8 cellular contexts compared by ENCODE assay signal in the genomic region with DNA sequence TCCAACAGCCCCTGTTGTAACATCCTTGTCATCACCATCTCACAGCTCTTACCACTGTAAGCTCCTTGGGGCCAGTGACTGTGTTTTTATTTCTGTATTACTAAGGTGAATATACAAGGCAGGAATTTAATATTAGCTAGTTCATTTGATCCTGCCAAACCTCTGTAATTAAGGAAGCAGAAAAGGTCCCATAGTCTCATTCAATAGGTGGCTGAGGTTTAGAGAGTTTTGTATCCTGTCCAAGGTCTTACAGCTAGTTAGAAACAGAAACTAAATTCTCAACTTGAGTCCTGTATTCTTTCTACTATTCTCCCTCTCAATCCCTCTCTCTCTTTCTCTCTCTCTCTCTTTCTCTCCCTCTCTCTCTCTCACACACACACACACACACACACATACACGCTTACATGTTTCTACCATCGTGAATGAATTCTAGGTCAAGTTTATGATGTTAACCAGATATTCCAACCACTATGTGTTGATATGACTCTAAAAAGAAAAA. TPM values are rescaled to one million over a fixed set of nuclear protein-coding genes. Genes with fewer than 3 reads are reported as not detected.
A peak's percentile ranks its signal among the peaks of the same experiment; 100 is the strongest.
DNase-seq lines count a peak whose midpoint lies in the region; ATAC-seq and TF ChIP-seq lines count a peak whose summit lies in the region.

No MANE protein-coding gene starts in this region.

- peak overlapping the region; percentile 92 for H3K4me2 ChIP-seq in PC-3 (ENCODE audit: low read length)

- peaks cover 32% of the 10 kb centered on the region for H3K4me1 ChIP-seq in PC-3 (ENCODE audit: insufficient read depth, low read length)
- H3K4me1 ChIP-seq in prostate gland (replicated peaks): no peaks in the 10 kb centered on the region

- H4K20me1 ChIP-seq in PC-3 (ENCODE audit: low read length): no peaks in the 10 kb centered on the region

- ATAC-seq in GM18498 (IDR thresholded peaks at IDR 0.05; ENCODE audit: unreplicated experiment): peak; percentile 37
- peak; percentile 45 for ATAC-seq in PC-3
- peak; percentile 24 for ATAC-seq in esophagus mucosa

- TSS peak; percentile 75 for BruUV-seq in PC-3 (replicated peaks; lab: Mats Ljungman, UMichigan)

- no peaks in the 10 kb centered on the region for H3K9me3 Mint-ChIP-seq in type B pancreatic cell

- H3K27ac ChIP-seq in PC-3 (ENCODE audit: low read length) (peak overlapping the region; percentile 77), prostate gland (peak overlapping the region; percentile 57 to 67)

- no peaks in the 10 kb centered on the region for H3K36me3 Mint-ChIP-seq in type B pancreatic cell

- TF ChIP-seq CTCF in HFF-Myc (IDR thresholded peaks at IDR 0.05; ENCODE audit: low read depth, low read length, missing control alignments): no peak
- no peak for TF ChIP-seq CTCF in PC-3 (conservative IDR thresholded peaks at IDR 0.05; ENCODE audit: low read depth, low read length)
- no peak for TF ChIP-seq CTCF in prostate gland (IDR thresholded peaks at IDR 0.05)
- TF ChIP-seq CTCF in type B pancreatic cell (conservative IDR thresholded peaks at IDR 0.05): no peak

- no peaks in the 10 kb centered on the region for H3K36me3 ChIP-seq in PC-3 (ENCODE audit: low read depth, low read length)
- no peaks in the 10 kb centered on the region for H3K36me3 ChIP-seq in prostate gland

- H3K27me3 ChIP-seq in PC-3 (ENCODE audit: low read length): no peaks in the 10 kb centered on the region
- H3K27me3 ChIP-seq in prostate gland (replicated peaks; ENCODE audit: insufficient read depth): no peaks in the 10 kb centered on the region

- intact Hi-C loops in PC-3 (cut with micrococcal nuclease): loop anchor here (2.0 to 10.0 kb wide), 2 partner anchors 89 to 315 kb away; a partner anchor contains a TSS
- intact Hi-C loops in prostate gland (cut with DNase I): loop anchor here (5.0 kb wide), 1 partner anchor 88 kb away; a partner anchor contains a TSS

- no peaks in the 10 kb centered on the region for H3K27me3 Mint-ChIP-seq in type B pancreatic cell

- H3K9me2 ChIP-seq in PC-3 (replicated peaks; ENCODE audit: low read length): no peaks in the 10 kb centered on the region

- H3K4me3 ChIP-seq in HFF-Myc (replicated peaks; ENCODE audit: low read depth, low read length) (peak overlapping the region; percentile 48; the same call in 1 of the 2 replicates), PC-3 (ENCODE audit: low read length) (peak overlapping the region; percentile 67), prostate gland (peak overlapping the region; percentile 14 to 21)

- DNase-seq in HFF-Myc (ENCODE audit: extremely low read depth, low read depth) (no peak), PC-3 (peak; percentile 49), prostate gland (ENCODE audit: low spot score) (no peak), type B pancreatic cell (ENCODE audit: extremely low spot score, unreplicated experiment) (no peak), NCI-H1694 treated with DMSO at 0.1 percent for 48 hours (lab: John Stamatoyannopoulos, UW) (no peak)
- DNase-seq in activated effector memory CD4-positive, alpha-beta T cell treated with Interleukin-2 at 50 U/mL for 16 hours: no peak

- CTCF ChIA-PET in PC-3 (lab: Charles Lee): interaction anchor here (0.9 kb wide), 1 partner anchor 145 kb away, joined by 6 read pairs; a partner anchor contains a TSS

- WGBS in prostate gland: 10% methylated on average over 2 of the region's 2 CpGs

- no peaks in the 10 kb centered on the region for H3F3A ChIP-seq in PC-3 (ENCODE audit: low read length, unreplicated experiment)

- TF ChIP-seq POLR2A in prostate gland (IDR thresholded peaks at IDR 0.05): no peak

- H3K4me1 Mint-ChIP-seq in type B pancreatic cell (ENCODE audit: unreplicated experiment): peaks cover 8% of the 10 kb centered on the region

- no peaks in the 10 kb centered on the region for H3K9me3 ChIP-seq in PC-3 (ENCODE audit: low read length)
- no peaks in the 10 kb centered on the region for H3K9me3 ChIP-seq in prostate gland

- H2AFZ ChIP-seq in PC-3 (ENCODE audit: low read length): peak overlapping the region; percentile 75

- no peak overlapping the region for H3K27ac Mint-ChIP-seq in type B pancreatic cell

- peak overlapping the region; percentile 25 for H3K9ac ChIP-seq in PC-3 (ENCODE audit: low read length)

- POLR2A ChIA-PET in PC-3 (lab: Charles Lee; ENCODE audit: unreplicated experiment): interaction anchor here (0.6 to 1.6 kb wide), 2 partner anchors 85 to 89 kb away, joined by 6 to 11 read pairs; a partner anchor contains a TSS

- H3K4me3 Mint-ChIP-seq in type B pancreatic cell: no peak overlapping the region

- peaks cover 31% of the 10 kb centered on the region for H3K79me2 ChIP-seq in PC-3 (ENCODE audit: low read length)

RNA-seq across cellular contexts. Expression of a gene that starts 0.5 kb away (rescaled TPM):
- total RNA-seq in PC-3 (2014; rRNA removed) (21.3 and 22.2 TPM in 2 replicates), esophagus mucosa (4.1 TPM), prostate gland (1 to 10 TPM; 2.7 to 10.0 TPM), type B pancreatic cell (ENCODE audit: low replicate concordance) (0.45 and 4.3 TPM in 2 replicates)

RNA-seq across cellular contexts. Expression of a gene that starts 31.4 kb away (rescaled TPM):
- total RNA-seq in PC-3 (2014; rRNA removed) (49.9 and 68.4 TPM in 2 replicates), esophagus mucosa (46.7 TPM), prostate gland (10 to 100 TPM; 21.6 to 34.7 TPM), type B pancreatic cell (ENCODE audit: low replicate concordance) (66.9 and 87.8 TPM in 2 replicates)
